8 cellular contexts compared by ENCODE assay signal in genomic region chr12:1594295-1595025, GRCh38. TPM values are rescaled to one million over a fixed set of nuclear protein-coding genes. Genes with fewer than 3 reads are reported as not detected.
A peak's percentile ranks its signal among the peaks of the same experiment; 100 is the strongest.
DNase-seq lines count a peak whose midpoint lies in the region; ATAC-seq, FAIRE-seq and TF ChIP-seq lines count a peak whose summit lies in the region.

A gene with protein sequence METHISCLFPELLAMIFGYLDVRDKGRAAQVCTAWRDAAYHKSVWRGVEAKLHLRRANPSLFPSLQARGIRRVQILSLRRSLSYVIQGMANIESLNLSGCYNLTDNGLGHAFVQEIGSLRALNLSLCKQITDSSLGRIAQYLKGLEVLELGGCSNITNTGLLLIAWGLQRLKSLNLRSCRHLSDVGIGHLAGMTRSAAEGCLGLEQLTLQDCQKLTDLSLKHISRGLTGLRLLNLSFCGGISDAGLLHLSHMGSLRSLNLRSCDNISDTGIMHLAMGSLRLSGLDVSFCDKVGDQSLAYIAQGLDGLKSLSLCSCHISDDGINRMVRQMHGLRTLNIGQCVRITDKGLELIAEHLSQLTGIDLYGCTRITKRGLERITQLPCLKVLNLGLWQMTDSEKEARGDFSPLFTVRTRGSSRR (minus strand): TSS chr12:1594581. CDS start chr12:1594066, 515 bp downstream.

- no peak for TF ChIP-seq POLR2A in GM12891 (IDR thresholded peaks at IDR 0.05; ENCODE audit: low read depth, low read length)

- H3K36me3 ChIP-seq in left ventricle myocardium inferior (no peaks in the 10 kb centered on the region), psoas muscle (ENCODE audit: insufficient read depth in 1 of 2, low read depth in 1 of 2) (no peaks in the 10 kb centered on the region), urinary bladder (ENCODE audit: insufficient read depth) (no peaks in the 10 kb centered on the region)

- H3K27ac ChIP-seq in left ventricle myocardium inferior (replicated peaks) (peak within 1 kb of the TSS; percentile 99), psoas muscle (peak within 1 kb of the TSS; percentile 91), urinary bladder (ENCODE audit: low read depth) (peak within 1 kb of the TSS; percentile 94)

- peaks cover 39% of the 10 kb centered on the region for H3K4me1 Mint-ChIP-seq in T-helper 1 cell treated with Interleukin-12 subunit alpha and Interleukin-12 subunit beta and Interleukin-4 antibody, amounts not matched to agents 30 μg/mL and 1 μg/mL, for 36 hours (ENCODE audit: low read depth)

- no peaks in the 10 kb centered on the region for H3K9me3 Mint-ChIP-seq in T-helper 1 cell treated with Interleukin-12 subunit alpha and Interleukin-12 subunit beta and Interleukin-4 antibody, amounts not matched to agents 30 μg/mL and 1 μg/mL, for 36 hours

- no peaks in the 10 kb centered on the region for H3K9me3 ChIP-seq in left ventricle myocardium inferior (replicated peaks)
- no peaks in the 10 kb centered on the region for H3K9me3 ChIP-seq in psoas muscle

- ATAC-seq in HG02678 (IDR thresholded peaks at IDR 0.05; ENCODE audit: unreplicated experiment) (peak; percentile 62), psoas muscle (peak; percentile 84 to 89 (median 85))

- peaks cover 19% of the 10 kb centered on the region for H3K36me3 Mint-ChIP-seq in T-helper 1 cell treated with Interleukin-12 subunit alpha and Interleukin-12 subunit beta and Interleukin-4 antibody, amounts not matched to agents 30 μg/mL and 1 μg/mL, for 36 hours (ENCODE audit: low read depth)

- H3K4me3 ChIP-seq in left ventricle myocardium inferior, result peak within 1 kb of the TSS; percentile 89
- H3K4me3 ChIP-seq in psoas muscle, result peak within 1 kb of the TSS; percentile 96
- peak within 1 kb of the TSS; percentile 94 for H3K4me3 ChIP-seq in urinary bladder (ENCODE audit: low read depth, low read length)

- WGBS in psoas muscle, 3 donors, result 0% methylated on average over 17 to 111 of the region's 111 CpGs
- WGBS in urinary bladder, result under 1% methylated on average over 110 of the region's 111 CpGs

- H3K4me1 ChIP-seq in left ventricle myocardium inferior, result peaks cover 54% of the 10 kb centered on the region
- peaks cover 46% of the 10 kb centered on the region for H3K4me1 ChIP-seq in psoas muscle
- peaks cover 2% of the 10 kb centered on the region for H3K4me1 ChIP-seq in urinary bladder (ENCODE audit: insufficient read depth)

- peak; percentile 77 for FAIRE-seq in GM12891 (lab: Jason Lieb, UNC)

- H3K27me3 ChIP-seq in left ventricle myocardium inferior (ENCODE audit: low read depth), result no peaks in the 10 kb centered on the region
- H3K27me3 ChIP-seq in psoas muscle (ENCODE audit: insufficient read depth in 3 of 3, low read length in 2 of 3), result no peaks in the 10 kb centered on the region

- peak within 1 kb of the TSS; percentile 89 for H3K27ac Mint-ChIP-seq in T-helper 1 cell treated with Interleukin-12 subunit alpha and Interleukin-12 subunit beta and Interleukin-4 antibody, amounts not matched to agents 30 μg/mL and 1 μg/mL, for 36 hours

- H3K27me3 Mint-ChIP-seq in T-helper 1 cell treated with Interleukin-12 subunit alpha and Interleukin-12 subunit beta and Interleukin-4 antibody, amounts not matched to agents 30 μg/mL and 1 μg/mL, for 36 hours (ENCODE audit: low read depth), result no peaks in the 10 kb centered on the region

- TF ChIP-seq CTCF in left ventricle myocardium inferior (IDR thresholded peaks at IDR 0.05; ENCODE audit: borderline replicate concordance) (no peak), psoas muscle (IDR thresholded peaks at IDR 0.05) (no peak)

- DNase-seq in GM12891 (ENCODE audit: insufficient read length, low spot score) (peak; percentile 61), NCI-H1417 (lab: John Stamatoyannopoulos, UW) (peak; percentile 86 to 96 (median 93)), amniotic epithelial cell (ENCODE audit: low read depth) (peak; percentile 86), left ventricle myocardium inferior (peak; percentile 92), psoas muscle (peak; percentile 92 to 95)

- intact Hi-C loops in left ventricle myocardium inferior (cut with micrococcal nuclease) (no loop called here), psoas muscle (cut with DNase I) (no loop called here)

- peak within 1 kb of the TSS; percentile 95 for H3K4me3 Mint-ChIP-seq in T-helper 1 cell treated with Interleukin-12 subunit alpha and Interleukin-12 subunit beta and Interleukin-4 antibody, amounts not matched to agents 30 μg/mL and 1 μg/mL, for 36 hours

TF ChIP-seq in GM12891, 5 proteins besides CTCF, POLR2A, EP300 and RAD21:
- TF ChIP-seq SPI1 (IDR thresholded peaks at IDR 0.05; ENCODE audit: low read depth, low read length) (no peak), PAX5 (IDR thresholded peaks at IDR 0.05; ENCODE audit: insufficient read depth, low read length, severe bottlenecking) (no peak), POU2F2 (IDR thresholded peaks at IDR 0.05; ENCODE audit: low read depth, low read length) (peak; percentile 44; the same call in 1 of the 2 replicates), TAF1 (IDR thresholded peaks at IDR 0.05; ENCODE audit: low read depth, low read length) (0 out of 2 replicates have a peak, but pooled peaks have one; percentile 36), POLR2AphosphoS5 (IDR thresholded peaks at IDR 0.05; ENCODE audit: low read depth, low read length) (0 out of 2 replicates have a peak, but pooled peaks have one; percentile 48)

RNA-seq across cellular contexts. Expression of the gene that starts here (rescaled TPM):
- 5.0 TPM for polyA plus RNA-seq in GM12891 (2012; ENCODE audit: low read depth, missing spikeins)
- total RNA-seq in left ventricle myocardium inferior (6.8 TPM), psoas muscle (1 to 10 TPM; 4.5 to 7.9 (median 5.0) TPM), urinary bladder (7.0 TPM)
- polyA plus RNA-seq in psoas muscle (10 to 100 TPM in 1 of 3 donors, 1 to 10 TPM in 2; 2.9 to 13.8 (median 5.3) TPM), urinary bladder (11.1 TPM)

Comparison
In these comparisons a context has a peak if more than half of its experiments do, and no peak if none do; other contexts are left out.
1. Peak in every context shown above with its lines: DNase-seq, ATAC-seq, H3K4me3 ChIP-seq and H3K27ac ChIP-seq.